In genomic region chr2:28408764-28409599, GRCh38 we compare ENCODE assay signal across 9 cellular contexts. TPM values are rescaled to one million over a fixed set of nuclear protein-coding genes. Genes with fewer than 3 reads are reported as not detected.
DNase-seq lines count a peak whose midpoint lies in the region; ATAC-seq and TF ChIP-seq lines count a peak whose summit lies in the region.
"Had no signal": no experiment of that assay in that cellular context is flagged by ENCODE, and none has a peak within 500 bp of the region (broad histone marks: within the 10 kb centered on the region; RNA-seq: fewer than 3 reads in every experiment).

No MANE protein-coding gene starts in this region.

- no peaks in the 10 kb centered on the region for H3K27me3 ChIP-seq in gastroesophageal sphincter

- ATAC-seq in gastroesophageal sphincter, result no peak

- no peak overlapping the region for H3K4me3 ChIP-seq in Jurkat, Clone E6-1 (ENCODE audit: low read length)
- H3K4me3 ChIP-seq in gastroesophageal sphincter, result no peak overlapping the region
- H3K4me3 ChIP-seq: lung had no signal

- peak overlapping the region in 3 of 4 donors; percentile 5 to 60 (median 46) for H3K27ac ChIP-seq in gastroesophageal sphincter

- H3K9me3 ChIP-seq in gastroesophageal sphincter, result no peaks in the 10 kb centered on the region

- no peak for TF ChIP-seq POLR2A in gastroesophageal sphincter (IDR thresholded peaks at IDR 0.05)

- H3K4me1 ChIP-seq in gastroesophageal sphincter, result peaks cover 0 to 79% (median 20%) of the 10 kb centered on the region in 3 donors

- TF ChIP-seq CTCF in gastroesophageal sphincter (IDR thresholded peaks at IDR 0.05), result no peak

- TF ChIP-seq EP300 in gastroesophageal sphincter (IDR thresholded peaks at IDR 0.05), result no peak

- peak; percentile 54 for DNase-seq in Jurkat, Clone E6-1 (ENCODE audit: low read depth, low spot score)
- DNase-seq in activated CD8-positive, alpha-beta memory T cell treated with anti-CD3 and anti-CD28 coated beads, Interleukin-2, amount 50 U/mL, for 4 hours, result peak; percentile 72
- DNase-seq in stimulated activated CD8-positive, alpha-beta memory T cell treated with anti-CD3 and anti-CD28 coated beads, Interleukin-12 subunit alpha, Interleukin-12 subunit beta, amount 100 ng/mL, for 4 hours (ENCODE audit: low read depth), result peak; percentile 65
- DNase-seq in NCI-H128 (lab: John Stamatoyannopoulos, UW; ENCODE audit: unreplicated experiment) (no peak), putamen (ENCODE audit: low spot score) (no peak), NCI-H82 (lab: John Stamatoyannopoulos, UW) (no peak), NCI-H1048 (lab: John Stamatoyannopoulos, UW) (no peak)

- H3K36me3 ChIP-seq in gastroesophageal sphincter, result peaks cover 2 to 100% of the 10 kb centered on the region in 2 donors

- 66 to 89% methylated on average over 4 to 8 of the region's 26 CpGs for WGBS in gastroesophageal sphincter (ENCODE audit: low coverage in 1 of 2), 2 donors

RNA-seq across cellular contexts. Expression of gene FOSL2, which starts 16.3 kb away (rescaled TPM):
- polyA plus RNA-seq in Jurkat, Clone E6-1 (2012; ENCODE audit: insufficient read depth, insufficient read length), result 3.1 TPM
- total RNA-seq in gastroesophageal sphincter, result 100 to 1,000 TPM in 3 of 4 donors, 10 to 100 TPM in 1; 75.3 to 152 (median 132) TPM

Comparison
In these comparisons a context has a peak if more than half of its experiments do, and no peak if none do; other contexts are left out.
1. DNase-seq: peak in Jurkat, Clone E6-1 (single experiment), activated CD8-positive, alpha-beta memory T cell treated with anti-CD3 and anti-CD28 coated beads, Interleukin-2, amount 50 U/mL, for 4 hours (single experiment) and stimulated activated CD8-positive, alpha-beta memory T cell treated with anti-CD3 and anti-CD28 coated beads, Interleukin-12 subunit alpha, Interleukin-12 subunit beta, amount 100 ng/mL, for 4 hours (single experiment); none in NCI-H128 (single experiment), putamen (single experiment), NCI-H82 (single experiment) and NCI-H1048 (single experiment).